Comparison of ENCODE assay signal across 11 cellular contexts in the genomic region with DNA sequence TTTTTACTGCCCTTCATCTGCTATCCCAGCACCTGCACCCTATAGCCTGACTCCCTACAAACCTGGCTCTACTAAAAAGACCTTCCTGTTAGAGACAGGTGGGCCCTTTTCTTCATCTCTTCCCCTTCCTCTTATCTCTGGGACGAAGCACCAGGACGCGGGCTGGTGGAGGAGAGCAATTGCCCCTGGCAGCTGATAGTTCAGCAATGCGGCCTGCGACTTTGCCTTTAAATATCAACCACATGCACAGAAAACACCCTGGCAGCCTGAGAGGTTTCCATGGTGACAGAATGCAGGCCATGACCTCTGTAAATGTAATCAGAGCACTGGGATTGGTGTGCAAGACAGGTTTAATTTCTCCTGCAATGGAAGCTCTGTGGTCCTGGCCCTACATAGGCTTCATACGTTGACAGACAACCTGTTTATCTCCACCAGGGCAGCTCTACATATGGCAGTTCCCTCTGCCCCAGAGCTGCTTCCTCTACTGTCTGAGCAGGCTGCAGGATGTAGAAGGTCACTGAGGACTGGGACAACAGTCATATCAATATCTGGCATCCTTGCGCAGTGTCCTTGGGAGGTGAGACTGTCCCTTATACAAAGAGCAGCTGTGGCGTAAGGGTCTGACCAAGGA. TPM values are rescaled to one million over a fixed set of nuclear protein-coding genes. Genes with fewer than 3 reads are reported as not detected.
DNase-seq lines count a peak whose midpoint lies in the region; ATAC-seq, FAIRE-seq and TF ChIP-seq lines count a peak whose summit lies in the region.
"Had no signal": no experiment of that assay in that cellular context is flagged by ENCODE, and none has a peak within 500 bp of the region (broad histone marks: within the 10 kb centered on the region; RNA-seq: fewer than 3 reads in every experiment).

No MANE protein-coding gene starts in this region.

- ATAC-seq in K562 (peak; percentile 50), HG02588 (IDR thresholded peaks at IDR 0.05; ENCODE audit: unreplicated experiment) (no peak), GM21619 (IDR thresholded peaks at IDR 0.05; ENCODE audit: unreplicated experiment) (no peak)
- ATAC-seq in stimulated activated naive B cell treated with anti-CD40 and anti-IgM and Interleukin-4, amounts not matched to agents 10 μg/mL and 1 μg/mL and 100 μg/mL, for 72 hours (replicated peaks), result peak; percentile 47 to 55

- no peak for TF ChIP-seq CTCF in K562 (IDR thresholded peaks at IDR 0.05 in 2 of 3, conservative IDR thresholded peaks at IDR 0.05 in 1 of 3; ENCODE audit: insufficient read depth in 2 of 3, low read depth in 1 of 3, low read length in 3 of 3)

- 17% methylated on average over 8 of the region's 8 CpGs for WGBS in K562 (ENCODE audit: insufficient coverage, low coverage, missing lambda C conversion rate)

- H3K27ac Mint-ChIP-seq in stimulated activated naive B cell treated with anti-CD40 and anti-IgM and Interleukin-4, amounts not matched to agents 10 μg/mL and 1 μg/mL and 100 μg/mL, for 72 hours, result peak overlapping the region; percentile 97
- H3K27ac Mint-ChIP-seq: progenitor cell of endocrine pancreas had no signal

- DNase-seq in NCI-H748 (lab: John Stamatoyannopoulos, UW; ENCODE audit: unreplicated experiment), result peak; percentile 35
- no peak for DNase-seq in NCI-H748 treated with DMSO at 0.1 percent for 48 hours (lab: John Stamatoyannopoulos, UW)
- peak in 3 of 5 experiments; percentile 43 to 88 (median 76) for DNase-seq in T-helper 2 cell
- DNase-seq in K562 (ENCODE audit: extremely low read depth in 1 of 4, low spot score in 3 of 4), result peak in 3 of 4 experiments; percentile 29 to 64 (median 56)
- DNase-seq in stimulated activated naive B cell treated with anti-CD40 and anti-IgM and Interleukin-4, amounts not matched to agents 10 μg/mL and 1 μg/mL and 100 μg/mL, for 72 hours, result no peak
- DNase-seq in NCI-H2029 (lab: John Stamatoyannopoulos, UW), result no peak
- DNase-seq: NCI-H1092 treated with DMSO at 0.1 percent for 48 hours had no signal

- no peak for TF ChIP-seq EP300 in K562 (IDR thresholded peaks at IDR 0.05; ENCODE audit: low read length)

- POLR2A ChIA-PET in K562 (lab: Yijun Ruan, JAX), result interaction anchor here (0.5 kb wide), 1 partner anchor 63 kb away, joined by 3 read pairs; no protein-coding TSS in a partner anchor

- H3K27me3 ChIP-seq in K562 (ENCODE audit: control insufficient read depth in 2 of 2, insufficient read depth in 2 of 2, low read length in 2 of 2), result no peaks in the 10 kb centered on the region

- peak; percentile 65 for FAIRE-seq in K562 (lab: Jason Lieb, UNC)

- intact Hi-C loops in K562 (cut with micrococcal nuclease), result loop anchor here (2.0 kb wide), 1 partner anchor 17 kb away; no protein-coding TSS in a partner anchor

- 0 out of 3 replicates have a peak overlapping the region, but pooled peaks have one; percentile 22 for H3K27ac ChIP-seq in K562 (ENCODE audit: extremely low read depth, low read depth, low read length)

- BruUV-seq in K562 (replicated peaks; lab: Mats Ljungman, UMichigan), result no TSS peak

- H3K36me3 ChIP-seq in K562 (ENCODE audit: control insufficient read depth, insufficient read depth, low read length), result no peaks in the 10 kb centered on the region

- H3K4me3 ChIP-seq in K562, result no peak overlapping the region

- peak overlapping the region; percentile 47 to 69 for H3K4me3 Mint-ChIP-seq in stimulated activated naive B cell treated with anti-CD40 and anti-IgM and Interleukin-4, amounts not matched to agents 10 μg/mL and 1 μg/mL and 100 μg/mL, for 72 hours

- H4K20me1 ChIP-seq in K562 (replicated peaks; ENCODE audit: control insufficient read depth, insufficient read depth, low read length), result no peaks in the 10 kb centered on the region

- H3K9ac ChIP-seq in K562 (ENCODE audit: insufficient read depth in 1 of 2, low read depth in 2 of 2, low read length in 2 of 2), result no peak overlapping the region

- H3K9me3 Mint-ChIP-seq in stimulated activated naive B cell treated with anti-CD40 and anti-IgM and Interleukin-4, amounts not matched to agents 10 μg/mL and 1 μg/mL and 100 μg/mL, for 72 hours, result peaks cover 8 to 14% of the 10 kb centered on the region in 2 donors

- H3K4me2 ChIP-seq in K562 (ENCODE audit: insufficient read depth, low read length), result peak overlapping the region; percentile 24; the same call in 1 of the 2 replicates

- H3K9me3 ChIP-seq in K562 (replicated peaks; ENCODE audit: control insufficient read depth, insufficient read depth, low read depth, low read length), result no peaks in the 10 kb centered on the region; the same call in 1 of the 2 replicates

- H3K36me3 Mint-ChIP-seq in stimulated activated naive B cell treated with anti-CD40 and anti-IgM and Interleukin-4, amounts not matched to agents 10 μg/mL and 1 μg/mL and 100 μg/mL, for 72 hours, result peaks cover 9% of the 10 kb centered on the region in 2 donors

- no peaks in the 10 kb centered on the region for H3K79me2 ChIP-seq in K562 (ENCODE audit: control insufficient read depth, insufficient read depth, low read length)

- H3K27me3 Mint-ChIP-seq in stimulated activated naive B cell treated with anti-CD40 and anti-IgM and Interleukin-4, amounts not matched to agents 10 μg/mL and 1 μg/mL and 100 μg/mL, for 72 hours, result peaks cover 10 to 19% of the 10 kb centered on the region in 2 donors

- peaks cover 59 to 80% of the 10 kb centered on the region in 2 donors for H3K4me1 Mint-ChIP-seq in stimulated activated naive B cell treated with anti-CD40 and anti-IgM and Interleukin-4, amounts not matched to agents 10 μg/mL and 1 μg/mL and 100 μg/mL, for 72 hours

- peak overlapping the region; percentile 22; the same call in 1 of the 2 replicates for H2AFZ ChIP-seq in K562 (ENCODE audit: low read depth, low read length)

- TF ChIP-seq RAD21 in K562 (CRISPR knock-in tag; conservative IDR thresholded peaks at IDR 0.05 in 1 of 2, IDR thresholded peaks at IDR 0.05 in 1 of 2), result no peak

- H3K4me1 ChIP-seq in K562 (replicated peaks in 1 of 2; ENCODE audit: control insufficient read depth in 2 of 2, insufficient read depth in 2 of 2, low read length in 2 of 2), result peaks cover 6 to 60% of the 10 kb centered on the region in 2 experiments; a peak in 4 of 5 replicates

- CTCF ChIA-PET in K562 (lab: Yijun Ruan, JAX; ENCODE audit: low intra/inter-chr PET ratio), result no interaction called here

- no peak for TF ChIP-seq POLR2A in K562 (conservative IDR thresholded peaks at IDR 0.05)

- in situ Hi-C loops in K562 (cut with MboI), result no loop called here

- H3K9me1 ChIP-seq in K562 (ENCODE audit: control insufficient read depth, insufficient read depth, low read length), result no peaks in the 10 kb centered on the region

TF ChIP-seq in K562, 482 proteins besides CTCF, POLR2A, EP300 and RAD21 (continues in another document):
- TF ChIP-seq HNRNPK (IDR thresholded peaks at IDR 0.05; ENCODE audit: low read depth, low read length, poor library complexity, severe bottlenecking) (no peak), NFE2L1 (tag; IDR thresholded peaks at IDR 0.05; ENCODE audit: borderline replicate concordance, low read depth) (no peak), FIP1L1 (IDR thresholded peaks at IDR 0.05; ENCODE audit: low read depth, low read length, poor library complexity, severe bottlenecking) (no peak), RCOR1 (IDR thresholded peaks at IDR 0.05; ENCODE audit: borderline replicate concordance in 1 of 2, low read depth in 2 of 2, low read length in 2 of 2) (0 out of 4 replicates have a peak, but pooled peaks have one; percentile 36 to 47), ZNF354B (CRISPR knock-in tag; IDR thresholded peaks at IDR 0.05) (no peak), NELFE (IDR thresholded peaks at IDR 0.05; ENCODE audit: insufficient read depth, insufficient read length) (no peak), TBP (optimal IDR thresholded peaks at IDR 0.05; ENCODE audit: low read depth, low read length) (no peak)
- TF ChIP-seq, protein P1, sequence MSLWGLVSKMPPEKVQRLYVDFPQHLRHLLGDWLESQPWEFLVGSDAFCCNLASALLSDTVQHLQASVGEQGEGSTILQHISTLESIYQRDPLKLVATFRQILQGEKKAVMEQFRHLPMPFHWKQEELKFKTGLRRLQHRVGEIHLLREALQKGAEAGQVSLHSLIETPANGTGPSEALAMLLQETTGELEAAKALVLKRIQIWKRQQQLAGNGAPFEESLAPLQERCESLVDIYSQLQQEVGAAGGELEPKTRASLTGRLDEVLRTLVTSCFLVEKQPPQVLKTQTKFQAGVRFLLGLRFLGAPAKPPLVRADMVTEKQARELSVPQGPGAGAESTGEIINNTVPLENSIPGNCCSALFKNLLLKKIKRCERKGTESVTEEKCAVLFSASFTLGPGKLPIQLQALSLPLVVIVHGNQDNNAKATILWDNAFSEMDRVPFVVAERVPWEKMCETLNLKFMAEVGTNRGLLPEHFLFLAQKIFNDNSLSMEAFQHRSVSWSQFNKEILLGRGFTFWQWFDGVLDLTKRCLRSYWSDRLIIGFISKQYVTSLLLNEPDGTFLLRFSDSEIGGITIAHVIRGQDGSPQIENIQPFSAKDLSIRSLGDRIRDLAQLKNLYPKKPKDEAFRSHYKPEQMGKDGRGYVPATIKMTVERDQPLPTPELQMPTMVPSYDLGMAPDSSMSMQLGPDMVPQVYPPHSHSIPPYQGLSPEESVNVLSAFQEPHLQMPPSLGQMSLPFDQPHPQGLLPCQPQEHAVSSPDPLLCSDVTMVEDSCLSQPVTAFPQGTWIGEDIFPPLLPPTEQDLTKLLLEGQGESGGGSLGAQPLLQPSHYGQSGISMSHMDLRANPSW (CRISPR knock-in tag; IDR thresholded peaks at IDR 0.05), result no peak

RNA-seq across cellular contexts. Expression of a gene that starts 10.0 kb away (rescaled TPM):
- total RNA-seq in K562 (2011; cell fraction: chromatin; rRNA removed; ENCODE audit: low replicate concordance), result not detected in 2 replicates
- not detected in 2 replicates for total RNA-seq in K562 (2011; cell fraction: nucleolus; rRNA removed)
- not detected in 2 replicates for total RNA-seq in K562 (2011; cell fraction: nucleoplasm; rRNA removed)
- not detected in 2 replicates for total RNA-seq in K562 (2014; rRNA removed)
- total RNA-seq in K562 (2014; rRNA removed; fragmentation: Illumina TruSeq; extraction: Trizol), result not detected in 2 replicates
- 0.22 TPM in 1 of 2 replicates, not detected in the other for total RNA-seq in K562 (2015; rRNA removed; fragmentation: Illumina TruSeq; extraction: Trizol)
- total RNA-seq in K562 (2021), result not detected in 2 replicates
- not detected in 2 replicates for polyA plus RNA-seq in K562 (2011; rRNA removed)
- not detected in 2 replicates for polyA plus RNA-seq in K562 (2011; cell fraction: cytosol; rRNA removed)
- not detected in 2 replicates for polyA plus RNA-seq in K562 (2011; cell fraction: nucleus; rRNA removed)
- polyA plus RNA-seq in K562 (2012), result 0.08 and 0.09 TPM in 2 replicates
- 0.10 TPM in 1 of 2 replicates, not detected in the other for polyA plus RNA-seq in K562 (2014; fragmentation: Illumina TruSeq; extraction: Trizol)
- polyA plus RNA-seq in K562 (2014; fragmentation: Nextera tagmentation; extraction: Ambion mirVana), result under 1 TPM; 0.06 to 0.07 TPM
- polyA plus RNA-seq in K562 (2014; rRNA removed), result 0.80 TPM in 1 of 2 replicates, not detected in the other
- not detected in 2 replicates for polyA minus RNA-seq in K562 (2011; rRNA and poly(A)+ RNA removed)
- polyA minus RNA-seq in K562 (2011; cell fraction: cytosol; rRNA and poly(A)+ RNA removed), result not detected in 2 replicates
- not detected in 2 replicates for polyA minus RNA-seq in K562 (2011; cell fraction: nucleus; rRNA and poly(A)+ RNA removed)
- polyA plus RNA-seq: AG04450 had no signal

Comparison
In these comparisons a context has a peak if more than half of its experiments do, and no peak if none do; other contexts are left out.
1. DNase-seq: peak in NCI-H748 (single experiment), T-helper 2 cell (3 of 5) and K562 (3 of 4); none in NCI-H748 treated with DMSO at 0.1 percent for 48 hours (single experiment), stimulated activated naive B cell treated with anti-CD40 and anti-IgM and Interleukin-4, amounts not matched to agents 10 μg/mL and 1 μg/mL and 100 μg/mL, for 72 hours (single experiment) and NCI-H2029 (single experiment).
2. ATAC-seq: peak in K562 (single experiment) and stimulated activated naive B cell treated with anti-CD40 and anti-IgM and Interleukin-4, amounts not matched to agents 10 μg/mL and 1 μg/mL and 100 μg/mL, for 72 hours (2 of 2); none in HG02588 (single experiment) and GM21619 (single experiment).